In genomic region chr9:95317119-95317892, GRCh38 we compare ENCODE assay signal across 8 cellular contexts. TPM values are rescaled to one million over a fixed set of nuclear protein-coding genes. Genes with fewer than 3 reads are reported as not detected.
A peak's percentile ranks its signal among the peaks of the same experiment; 100 is the strongest.
DNase-seq lines count a peak whose midpoint lies in the region; ATAC-seq, FAIRE-seq and TF ChIP-seq lines count a peak whose summit lies in the region.

TSS of gene FANCC (minus strand) at chr9:95317709. CDS start at chr9:95249291, 68,418 bp downstream.

- under 1% methylated on average over 88 of the region's 89 CpGs for WGBS in HUES64

- H4K20me1 ChIP-seq in OCI-LY7 (ENCODE audit: insufficient read depth, low read length) = no peaks in the 10 kb centered on the region; the same call in 1 of the 2 replicates

- H3K4me2 ChIP-seq in OCI-LY7 (ENCODE audit: low read length) = peak within 1 kb of the TSS; percentile 80

- POLR2A ChIA-PET in OCI-LY7 (lab: Charles Lee) = interaction anchor here (0.6 to 1.3 kb wide), 7 partner anchors 9 to 192 kb away, joined by 3 to 7 read pairs (median 4); no protein-coding TSS in a partner anchor

- FAIRE-seq in D721Med (lab: Jason Lieb, UNC) = no peak

- H3K27me3 ChIP-seq in HUES64 (ENCODE audit: insufficient read depth, low read length) (no peaks in the 10 kb centered on the region), mononuclear cell (ENCODE audit: insufficient read depth, low read length) (peaks cover 12% of the 10 kb centered on the region)

- CTCF ChIA-PET in OCI-LY7 (lab: Charles Lee; ENCODE audit: unreplicated experiment) = no interaction called here

- H3K36me3 ChIP-seq in HUES64 (ENCODE audit: insufficient read depth, low read length) (no peaks in the 10 kb centered on the region), OCI-LY7 (ENCODE audit: insufficient read depth, low read length) (no peaks in the 10 kb centered on the region)

- TF ChIP-seq CTCF in D721Med (IDR thresholded peaks at IDR 0.05; ENCODE audit: insufficient read depth, missing control alignments) (no peak), OCI-LY7 (conservative IDR thresholded peaks at IDR 0.05; ENCODE audit: low read length) (0 out of 2 replicates have a peak, but pooled peaks have one; percentile 24), epithelial cell of esophagus (IDR thresholded peaks at IDR 0.05; ENCODE audit: insufficient read depth, low read depth, low read length, missing control alignments) (no peak)

- peak; percentile 71 for ATAC-seq in GM21423 (IDR thresholded peaks at IDR 0.05; ENCODE audit: unreplicated experiment)

- H3K9ac ChIP-seq in HUES64 (ENCODE audit: low read depth, low read length) = peak within 1 kb of the TSS; percentile 100

- H3K27ac ChIP-seq in HUES64 (ENCODE audit: low read depth, low read length) = peak within 1 kb of the TSS; percentile 100
- peak within 1 kb of the TSS; percentile 84 for H3K27ac ChIP-seq in OCI-LY7 (ENCODE audit: low read depth, low read length, poor library complexity, severe bottlenecking)

- DNase-seq in D721Med (ENCODE audit: insufficient read length, low spot score) (peak; percentile 76), OCI-LY7 (ENCODE audit: low spot score) (peak; percentile 91), activated T-cell treated with anti-CD3 and anti-CD28 coated beads for 1 hour (ENCODE audit: low read depth) (peak; percentile 81), epithelial cell of esophagus (ENCODE audit: low read depth) (peak; percentile 84)
- DNase-seq in stimulated activated CD8-positive, alpha-beta memory T cell treated with anti-CD3 and anti-CD28 coated beads, Interleukin-2, amount 100 ng/mL, for 48 hours (ENCODE audit: low read depth in 2 of 2) = peak; percentile 83 to 86

- H3K4me1 ChIP-seq in HUES64 (ENCODE audit: insufficient read depth, low read length) (peaks cover 23% of the 10 kb centered on the region), OCI-LY7 (ENCODE audit: insufficient read depth, low read length, poor library complexity, severe bottlenecking) (peaks cover 14% of the 10 kb centered on the region), mononuclear cell (ENCODE audit: insufficient read depth, low read length) (peaks cover 14% of the 10 kb centered on the region)

- H3K4me3 ChIP-seq in HUES64 (ENCODE audit: low read length) (peak within 1 kb of the TSS; percentile 91), OCI-LY7 (ENCODE audit: low read depth, low read length, poor library complexity, severe bottlenecking) (peak within 1 kb of the TSS; percentile 79), epithelial cell of esophagus (ENCODE audit: low read length) (peak within 1 kb of the TSS; percentile 94), mononuclear cell (ENCODE audit: low read length) (peak within 1 kb of the TSS; percentile 98)

- BruUV-seq in OCI-LY7 (replicated peaks; lab: Mats Ljungman, UMichigan) = no TSS peak

- peak within 1 kb of the TSS; percentile 81 for H2AFZ ChIP-seq in OCI-LY7 (ENCODE audit: low read length)

- no peaks in the 10 kb centered on the region for H3K9me3 ChIP-seq in HUES64 (ENCODE audit: insufficient read depth, low read depth, low read length)
- H3K9me3 ChIP-seq in OCI-LY7 (ENCODE audit: low read length) = no peaks in the 10 kb centered on the region
- H3K9me3 ChIP-seq in mononuclear cell (ENCODE audit: low read depth, low read length) = no peaks in the 10 kb centered on the region

- peaks cover 29% of the 10 kb centered on the region; the same call in 1 of the 2 replicates for H3K79me2 ChIP-seq in OCI-LY7 (ENCODE audit: insufficient read depth, low read depth, low read length)

- H3K9me2 ChIP-seq in OCI-LY7 (ENCODE audit: insufficient read depth, low read length) = no peaks in the 10 kb centered on the region

- intact Hi-C loops in OCI-LY7 (cut with micrococcal nuclease; ENCODE audit: unreplicated experiment) = loop anchor here (1.0 to 5.0 kb wide), 4 partner anchors 53 to 557 kb away; partner anchors contain the start of gene ERCC6L2

RNA-seq across cellular contexts. Expression of gene FANCC, which starts in this region (rescaled TPM):
- 10.4 TPM for polyA plus RNA-seq in HUES64 (2013, experiment 1 of 2)
- 10.2 TPM for polyA plus RNA-seq in HUES64 (2013, experiment 2 of 2)
- total RNA-seq in OCI-LY7 (2014; rRNA removed; shearing (Covaris generic)) = 12.3 and 13.9 TPM in 2 replicates
- 28.7 TPM in 2 replicates for total RNA-seq in OCI-LY7 (2022)
- total RNA-seq in mononuclear cell = 3.8 TPM

Comparison
In these comparisons a context has a peak if more than half of its experiments do, and no peak if none do; other contexts are left out.
1. Peak in every context shown above with its lines: DNase-seq, ATAC-seq, H3K4me3 ChIP-seq and H3K27ac ChIP-seq.